Comparison of ENCODE assay signal across 32 cellular contexts in genomic region chr6:20606831-20607230, GRCh38.
"Had no signal": no experiment of that assay in that cellular context is flagged by ENCODE, and none has a peak within 500 bp of the region (broad histone marks: within the 10 kb centered on the region; RNA-seq: fewer than 3 reads in every experiment).

No MANE protein-coding gene starts in this region.

- H3K4me3 ChIP-seq: ascending aorta, cardiac muscle cell, colonic mucosa, gastrocnemius medialis, pancreas, prostate gland, sigmoid colon, stomach, thyroid gland, upper lobe of left lung, vagina had no signal

- H3K4me1 Mint-ChIP-seq: activated CD4-positive, alpha-beta memory T cell treated with anti-CD3 and anti-CD28 coated beads, Interleukin-2, amount 10 ng/mL, durations not matched to agents 7 days and 5 days; activated naive CD4-positive, alpha-beta T cell treated with anti-CD3 and anti-CD28 coated beads, Interleukin-2, amount 10 ng/mL, durations not matched to agents 7 days and 5 days; activated naive CD8-positive, alpha-beta T cell treated with anti-CD3 and anti-CD28 coated beads, Interleukin-2, amount 10 ng/mL, durations not matched to agents 7 days and 5 days; nephron had no signal

- H3K27ac Mint-ChIP-seq: activated CD4-positive, alpha-beta memory T cell treated with anti-CD3 and anti-CD28 coated beads, Interleukin-2, amount 10 ng/mL, durations not matched to agents 7 days and 5 days; activated CD4-positive, alpha-beta T cell treated with anti-CD3 and anti-CD28 coated beads, Interleukin-2, amount 10 ng/mL, durations not matched to agents 24 days and 14 days; activated naive CD4-positive, alpha-beta T cell treated with anti-CD3 and anti-CD28 coated beads, Interleukin-2, amount 10 ng/mL, durations not matched to agents 7 days and 5 days; activated naive CD8-positive, alpha-beta T cell treated with anti-CD3 and anti-CD28 coated beads, Interleukin-2, amount 10 ng/mL, durations not matched to agents 7 days and 5 days; activated T-cell treated with anti-CD3 and anti-CD28 coated beads, Interleukin-2, amount 50 U/mL, for 24 hours; nephron; stimulated activated memory B cell treated with anti-CD40 and anti-IgM and Interleukin-4, amounts not matched to agents 10 μg/mL and 1 μg/mL and 100 μg/mL, for 72 hours had no signal

- H3K4me3 Mint-ChIP-seq: activated CD4-positive, alpha-beta memory T cell treated with anti-CD3 and anti-CD28 coated beads, Interleukin-2, amount 10 ng/mL, durations not matched to agents 7 days and 5 days; activated CD4-positive, alpha-beta T cell treated with anti-CD3 and anti-CD28 coated beads, Interleukin-2, amount 10 ng/mL, durations not matched to agents 24 days and 14 days; activated naive CD4-positive, alpha-beta T cell treated with anti-CD3 and anti-CD28 coated beads, Interleukin-2, amount 10 ng/mL, durations not matched to agents 7 days and 5 days; activated naive CD8-positive, alpha-beta T cell treated with anti-CD3 and anti-CD28 coated beads, Interleukin-2, amount 10 ng/mL, durations not matched to agents 7 days and 5 days; activated T-cell treated with anti-CD3 and anti-CD28 coated beads, Interleukin-2, amount 50 U/mL, for 24 hours; brain; nephron; stimulated activated memory B cell treated with anti-CD40 and anti-IgM and Interleukin-4, amounts not matched to agents 10 μg/mL and 1 μg/mL and 100 μg/mL, for 72 hours had no signal

- H3K27me3 Mint-ChIP-seq: activated CD4-positive, alpha-beta memory T cell treated with anti-CD3 and anti-CD28 coated beads, Interleukin-2, amount 10 ng/mL, durations not matched to agents 7 days and 5 days; activated CD4-positive, alpha-beta T cell treated with anti-CD3 and anti-CD28 coated beads, Interleukin-2, amount 10 ng/mL, durations not matched to agents 24 days and 14 days; activated naive CD4-positive, alpha-beta T cell treated with anti-CD3 and anti-CD28 coated beads, Interleukin-2, amount 10 ng/mL, durations not matched to agents 7 days and 5 days; activated naive CD8-positive, alpha-beta T cell treated with anti-CD3 and anti-CD28 coated beads, Interleukin-2, amount 10 ng/mL, durations not matched to agents 7 days and 5 days; activated T-cell treated with anti-CD3 and anti-CD28 coated beads, Interleukin-2, amount 50 U/mL, for 24 hours; brain; stimulated activated memory B cell treated with anti-CD40 and anti-IgM and Interleukin-4, amounts not matched to agents 10 μg/mL and 1 μg/mL and 100 μg/mL, for 72 hours had no signal

- DNase-seq: activated CD4-positive, alpha-beta memory T cell treated with anti-CD3 and anti-CD28 coated beads, Interleukin-2, amount 10 ng/mL, durations not matched to agents 7 days and 5 days; activated CD4-positive, alpha-beta T cell treated with anti-CD3 and anti-CD28 coated beads, Interleukin-2, amount 10 ng/mL, durations not matched to agents 24 days and 14 days; activated CD4-positive, CD25-positive, alpha-beta regulatory T cell treated with anti-CD3 and anti-CD28 coated beads, Interleukin-2, amount 50 U/mL, for 72 hours; activated CD8-positive, alpha-beta memory T cell treated with anti-CD3 and anti-CD28 coated beads, Interleukin-2, amount 50 U/mL, for 48 hours; activated gamma-delta T cell; activated naive CD4-positive, alpha-beta T cell treated with anti-CD3 and anti-CD28 coated beads, Interleukin-2, amount 10 ng/mL, durations not matched to agents 7 days and 5 days; activated naive CD8-positive, alpha-beta T cell treated with anti-CD3 and anti-CD28 coated beads, Interleukin-2, amount 10 ng/mL, durations not matched to agents 7 days and 5 days; activated T-cell treated with anti-CD3 and anti-CD28 coated beads, Interleukin-2, amount 50 U/mL, for 24 hours; cerebellar nuclear complex; colonic mucosa; effector CD8-positive, alpha-beta T cell; gastrocnemius medialis; glutamatergic neuron; islet precursor cell; left cardiac atrium; left ventricle myocardium superior; pancreas; retina; sigmoid colon; small intestine; stimulated activated CD4-positive, alpha-beta T cell treated with anti-CD3 and anti-CD28 coated beads, Interleukin-4, amount 100 ng/mL, for 4 hours; stimulated activated CD8-positive, alpha-beta memory T cell treated with anti-CD3 and anti-CD28 coated beads, Interleukin-4, amount 100 ng/mL, for 48 hours; stomach; thyroid gland; upper lobe of left lung had no signal

- H3K9me3 Mint-ChIP-seq: activated naive CD4-positive, alpha-beta T cell treated with anti-CD3 and anti-CD28 coated beads, Interleukin-2, amount 10 ng/mL, durations not matched to agents 7 days and 5 days; activated T-cell treated with anti-CD3 and anti-CD28 coated beads, Interleukin-2, amount 50 U/mL, for 24 hours; nephron had no signal
